ENCODE assay signal across 18 cellular contexts in the genomic region with DNA sequence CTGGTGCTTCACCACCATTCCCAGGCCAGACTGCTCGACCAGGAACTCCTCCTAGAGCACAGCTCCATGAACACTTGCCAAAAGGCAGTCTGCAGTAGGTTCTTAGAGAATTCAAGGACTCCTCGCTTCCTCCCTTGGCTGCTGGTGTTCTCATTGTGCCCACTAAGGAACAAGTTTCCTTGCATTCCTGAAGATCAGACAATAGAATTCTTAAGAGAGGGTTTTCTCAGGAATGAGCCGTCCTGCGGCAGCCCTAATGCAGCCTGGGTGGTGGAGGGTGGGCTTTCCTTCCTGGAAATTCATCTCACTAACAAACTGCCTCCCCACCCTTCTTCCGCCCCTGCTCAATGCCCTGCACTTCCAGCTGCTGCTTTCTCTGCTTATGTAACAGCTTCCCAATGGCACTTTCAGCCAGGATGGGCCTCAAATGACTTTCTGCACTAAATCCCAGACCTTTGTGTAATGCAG.
DNase-seq lines count a peak whose midpoint lies in the region; ATAC-seq, FAIRE-seq and TF ChIP-seq lines count a peak whose summit lies in the region.
"Had no signal": no experiment of that assay in that cellular context is flagged by ENCODE, and none has a peak within 500 bp of the region (broad histone marks: within the 10 kb centered on the region; RNA-seq: fewer than 3 reads in every experiment).

No MANE protein-coding gene starts in this region.

- H3K36me3 Mint-ChIP-seq in neural progenitor cell = no peaks in the 10 kb centered on the region
- H3K36me3 Mint-ChIP-seq: activated naive CD8-positive, alpha-beta T cell treated with anti-CD3 and anti-CD28 coated beads for 36 hours; naive B cell had no signal

- BruUV-seq in HepG2 (replicated peaks; lab: Mats Ljungman, UMichigan) = no TSS peak

- H3K4me1 ChIP-seq in liver (ENCODE audit: control insufficient read depth in 4 of 4, insufficient read depth in 4 of 4, low read length in 3 of 4) (no peaks in the 10 kb centered on the region), HepG2 (ENCODE audit: insufficient read depth, low read length) (peaks cover 27% of the 10 kb centered on the region), heart left ventricle (peaks cover 0 to 24% (median 5%) of the 10 kb centered on the region in 12 donors), neural progenitor cell (peaks cover 11% of the 10 kb centered on the region)
- H3K4me1 ChIP-seq: tibial artery had no signal

- no peak overlapping the region for H3K27ac ChIP-seq in liver (ENCODE audit: low read depth in 1 of 2, low read length in 2 of 2)
- H3K27ac ChIP-seq in HepG2 (ENCODE audit: extremely low read length, insufficient read depth, low read length) = no peak overlapping the region
- H3K27ac ChIP-seq in heart left ventricle = peak overlapping the region in 9 of 12 donors; percentile 28 to 69 (median 47)
- no peak overlapping the region for H3K27ac ChIP-seq in neural progenitor cell
- H3K27ac ChIP-seq: cardiac muscle cell, tibial artery had no signal

- H3K79me2 ChIP-seq in HepG2 (ENCODE audit: insufficient read depth, low read length) (no peaks in the 10 kb centered on the region), neural progenitor cell (ENCODE audit: low read depth) (no peaks in the 10 kb centered on the region)

- TF ChIP-seq EP300 in HepG2 (IDR thresholded peaks at IDR 0.05; ENCODE audit: low read depth in 2 of 2, low read length in 2 of 2) (no peak), HepG2 (CRISPR knock-in tag; IDR thresholded peaks at IDR 0.05; ENCODE audit: borderline replicate concordance) (no peak)

- TF ChIP-seq POLR2A in HepG2 (IDR thresholded peaks at IDR 0.05; ENCODE audit: insufficient read depth in 1 of 2, low read depth in 2 of 2, low read length in 2 of 2) (no peak), heart left ventricle (IDR thresholded peaks at IDR 0.05) (no peak)

- TF ChIP-seq CTCF in liver (IDR thresholded peaks at IDR 0.05; ENCODE audit: low read depth, low read length, missing input control) (no peak), HepG2 (CRISPR knock-in tag; IDR thresholded peaks at IDR 0.05) (no peak), heart left ventricle (IDR thresholded peaks at IDR 0.05) (no peak), neural progenitor cell (IDR thresholded peaks at IDR 0.05) (no peak)

- no peak overlapping the region for H3K4me3 Mint-ChIP-seq in neural progenitor cell
- H3K4me3 Mint-ChIP-seq: activated CD8-positive, alpha-beta T cell treated with anti-CD3 and anti-CD28 coated beads, Interleukin-2, amount 10 ng/mL, durations not matched to agents 7 days and 5 days; activated naive CD8-positive, alpha-beta T cell treated with anti-CD3 and anti-CD28 coated beads for 36 hours; naive B cell had no signal

- no peaks in the 10 kb centered on the region for H3K27me3 Mint-ChIP-seq in neural progenitor cell (ENCODE audit: insufficient read depth, low read depth)
- H3K27me3 Mint-ChIP-seq: activated naive CD8-positive, alpha-beta T cell treated with anti-CD3 and anti-CD28 coated beads for 36 hours had no signal

- POLR2A ChIA-PET in HepG2 (lab: Yijun Ruan, JAX) = no interaction called here

- H3K9ac ChIP-seq in liver (ENCODE audit: low read depth in 1 of 2, low read length in 2 of 2) = no peak overlapping the region
- H3K9ac ChIP-seq in HepG2 (ENCODE audit: insufficient read depth, low read depth, low read length) = no peak overlapping the region
- no peak overlapping the region for H3K9ac ChIP-seq in neural progenitor cell

- H3F3A ChIP-seq in neural progenitor cell (ENCODE audit: low read depth) = no peaks in the 10 kb centered on the region

- H3K4me3 ChIP-seq in liver (ENCODE audit: low read depth in 1 of 3, low read length in 3 of 3) (no peak overlapping the region), HepG2 (replicated peaks in 1 of 3; ENCODE audit: insufficient read depth in 1 of 3, low read depth in 2 of 3, low read length in 3 of 3) (no peak overlapping the region), heart left ventricle (no peak overlapping the region), neural progenitor cell (no peak overlapping the region)
- H3K4me3 ChIP-seq: cardiac muscle cell, tibial artery had no signal

- no peaks in the 10 kb centered on the region for H3K36me3 ChIP-seq in liver (ENCODE audit: control insufficient read depth in 4 of 4, insufficient read depth in 3 of 4, low read depth in 1 of 4, low read length in 3 of 4)
- H3K36me3 ChIP-seq in HepG2 (replicated peaks in 1 of 2; ENCODE audit: control insufficient read depth in 1 of 2, insufficient read depth in 2 of 2, low read length in 2 of 2) = no peaks in the 10 kb centered on the region
- H3K36me3 ChIP-seq in heart left ventricle = no peaks in the 10 kb centered on the region
- H3K36me3 ChIP-seq in neural progenitor cell = no peaks in the 10 kb centered on the region
- H3K36me3 ChIP-seq: cardiac muscle cell, tibial artery had no signal

- H3K9me3 ChIP-seq in liver (ENCODE audit: control insufficient read depth in 4 of 4, low read length in 3 of 4) = no peaks in the 10 kb centered on the region
- H3K9me3 ChIP-seq in HepG2 (ENCODE audit: low read length) = no peaks in the 10 kb centered on the region
- H3K9me3 ChIP-seq in heart left ventricle = no peaks in the 10 kb centered on the region
- H3K9me3 ChIP-seq in neural progenitor cell (ENCODE audit: low read depth) = no peaks in the 10 kb centered on the region
- H3K9me3 ChIP-seq: tibial artery had no signal

- H3K4me2 ChIP-seq in HepG2 (ENCODE audit: low read depth, low read length) (no peak overlapping the region), neural progenitor cell (no peak overlapping the region)

- WGBS in liver = 62% methylated on average over 5 of the region's 5 CpGs
- WGBS in HepG2 (ENCODE audit: low lambda C conversion rate) = 86% methylated on average over 3 of the region's 5 CpGs
- WGBS in heart left ventricle, 4 donors = 43 to 53% (median 51%) methylated on average over 5 of the region's 5 CpGs

- DNase-seq in HepG2 (ENCODE audit: low spot score) = no peak
- peak in 4 of 5 donors; percentile 33 to 74 (median 58) for DNase-seq in heart left ventricle
- peak; percentile 52 for DNase-seq in neural progenitor cell (ENCODE audit: low spot score)
- DNase-seq in NCI-H1694 (lab: John Stamatoyannopoulos, UW) = no peak
- DNase-seq: activated CD8-positive, alpha-beta T cell treated with anti-CD3 and anti-CD28 coated beads, Interleukin-2, amount 10 ng/mL, durations not matched to agents 7 days and 5 days; activated naive CD8-positive, alpha-beta T cell treated with anti-CD3 and anti-CD28 coated beads for 36 hours; activated T-cell treated with anti-CD3 and anti-CD28 coated beads, Interleukin-2, amount 50 U/mL, for 48 hours; naive B cell; NCI-H1436 treated with DMSO at 0.1 percent for 48 hours; NCI-H226; T-helper 1 cell had no signal

- in situ Hi-C loops in HepG2 (cut with HindIII; ENCODE audit: extremely low pct_ligation_motif_present, low pct_unique_long_range_greater_than_20kb) = no loop called here

- TF ChIP-seq RAD21 in liver (IDR thresholded peaks at IDR 0.05) (peak in 1 of 2 donors; percentile 26), HepG2 (CRISPR knock-in tag; IDR thresholded peaks at IDR 0.05) (no peak)

- peaks cover under 1% of the 10 kb centered on the region for H3K9me3 Mint-ChIP-seq in neural progenitor cell
- H3K9me3 Mint-ChIP-seq: activated naive CD8-positive, alpha-beta T cell treated with anti-CD3 and anti-CD28 coated beads for 36 hours had no signal

- no peak overlapping the region for H2AFZ ChIP-seq in HepG2 (ENCODE audit: low read length)
- H2AFZ ChIP-seq in neural progenitor cell (replicated peaks) = peak overlapping the region; percentile 45

- H3K27me3 ChIP-seq in liver (ENCODE audit: control insufficient read depth in 4 of 4, insufficient read depth in 4 of 4, low read length in 3 of 4) (no peaks in the 10 kb centered on the region), HepG2 (ENCODE audit: control insufficient read depth in 1 of 2, insufficient read depth in 2 of 2, low read length in 2 of 2) (no peaks in the 10 kb centered on the region), heart left ventricle (no peaks in the 10 kb centered on the region), neural progenitor cell (no peaks in the 10 kb centered on the region)
- H3K27me3 ChIP-seq: cardiac muscle cell, tibial artery had no signal

- CTCF ChIA-PET in HepG2 (lab: Yijun Ruan, JAX; ENCODE audit: low intra/inter-chr PET ratio, low total read pairs) = no interaction called here

- H3K27ac Mint-ChIP-seq in neural progenitor cell = peak overlapping the region; percentile 16
- H3K27ac Mint-ChIP-seq: activated CD8-positive, alpha-beta T cell treated with anti-CD3 and anti-CD28 coated beads, Interleukin-2, amount 10 ng/mL, durations not matched to agents 7 days and 5 days; activated naive CD8-positive, alpha-beta T cell treated with anti-CD3 and anti-CD28 coated beads for 36 hours; naive B cell had no signal

- intact Hi-C loops in HepG2 (cut with micrococcal nuclease; ENCODE audit: unreplicated experiment) (no loop called here), heart left ventricle (cut with DNase I) (loop anchor here in 4 of 10 donors (5.0 to 10.0 kb wide), 5 partner anchors 94 to 144 kb away; no protein-coding TSS in a partner anchor)

- FAIRE-seq in HepG2 (lab: Jason Lieb, UNC) = no peak
- FAIRE-seq: A204.1 had no signal

- H4K20me1 ChIP-seq in HepG2 (ENCODE audit: insufficient read depth, low read length) (no peaks in the 10 kb centered on the region), neural progenitor cell (ENCODE audit: low read depth) (no peaks in the 10 kb centered on the region)

- peaks cover 16% of the 10 kb centered on the region for H3K4me1 Mint-ChIP-seq in neural progenitor cell
- H3K4me1 Mint-ChIP-seq: activated naive CD8-positive, alpha-beta T cell treated with anti-CD3 and anti-CD28 coated beads for 36 hours had no signal

- ATAC-seq in HepG2 = no peak
- peak; percentile 29 to 90 (median 86) for ATAC-seq in heart left ventricle
- ATAC-seq in HG02970 (IDR thresholded peaks at IDR 0.05; ENCODE audit: low FRiP score, unreplicated experiment) = no peak
- no peak for ATAC-seq in GM19467 (IDR thresholded peaks at IDR 0.05; ENCODE audit: unreplicated experiment)
- ATAC-seq in HG03045 (IDR thresholded peaks at IDR 0.05; ENCODE audit: unreplicated experiment) = no peak
- ATAC-seq: activated CD8-positive, alpha-beta T cell treated with anti-CD3 and anti-CD28 coated beads, Interleukin-2, amount 10 ng/mL, durations not matched to agents 7 days and 5 days had no signal

TF ChIP-seq in liver, 16 proteins besides CTCF, POLR2A, EP300 and RAD21:
- TF ChIP-seq NR2F2 (IDR thresholded peaks at IDR 0.05) (peak; percentile 20), MAX (IDR thresholded peaks at IDR 0.05) (no peak)
TF ChIP-seq in liver: peak in this region for 1.

TF ChIP-seq in HepG2, 621 proteins besides CTCF, POLR2A, EP300 and RAD21 (continues in another document):
- TF ChIP-seq SAP130 (CRISPR knock-in tag; IDR thresholded peaks at IDR 0.05; ENCODE audit: low read depth) = no peak

Comparison
In these comparisons a context has a peak if more than half of its experiments do, and no peak if none do; other contexts are left out.
1. H3K27ac ChIP-seq: peak in heart left ventricle (9 of 12); none in liver (0 of 2), HepG2 (single experiment) and neural progenitor cell (single experiment).
2. ATAC-seq: peak in heart left ventricle (4 of 4); none in HepG2 (single experiment), HG02970 (single experiment), GM19467 (single experiment) and HG03045 (single experiment).
3. DNase-seq: peak in heart left ventricle (4 of 5) and neural progenitor cell (single experiment); none in HepG2 (single experiment) and NCI-H1694 (single experiment).